ENCODE assay signal across 4 cellular contexts in the genomic region with DNA sequence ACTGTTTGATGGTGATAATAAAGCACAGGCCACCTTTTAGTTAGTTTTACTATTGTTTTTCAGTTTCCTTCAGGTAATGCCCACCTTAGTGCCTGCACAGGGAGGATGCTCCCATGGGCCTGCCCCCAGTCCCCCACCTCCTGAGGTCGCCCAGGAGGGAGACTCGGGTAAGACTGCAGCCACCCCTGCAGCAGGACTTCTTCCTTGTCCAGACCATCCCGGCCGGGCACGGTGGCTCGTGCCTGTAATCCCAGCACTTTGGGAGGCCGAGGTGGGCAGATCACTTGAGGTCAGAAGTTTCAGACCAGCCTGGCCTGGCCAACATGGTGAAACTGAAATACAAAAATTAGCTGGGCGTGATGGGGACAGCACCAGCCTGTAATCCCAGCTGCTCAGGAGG.
"Had no signal": no experiment of that assay in that cellular context is flagged by ENCODE, and none has a peak within 500 bp of the region (broad histone marks: within the 10 kb centered on the region; RNA-seq: fewer than 3 reads in every experiment).

No MANE protein-coding gene starts in this region.

- H2AFZ ChIP-seq: GM23338 had no signal

- H3K4me3 Mint-ChIP-seq: GM23338, H9 had no signal

- H3K9me3 Mint-ChIP-seq: GM23338, H9 had no signal

- H3K4me3 ChIP-seq: GM23338 had no signal

- ATAC-seq: GM23338 had no signal

- DNase-seq: H9, HCEC 1CT, IMR-90 had no signal

- H3K27ac Mint-ChIP-seq: GM23338, H9 had no signal

- H3K4me2 ChIP-seq: GM23338 had no signal
